1 cellular context compared by ENCODE assay signal in the genomic region with DNA sequence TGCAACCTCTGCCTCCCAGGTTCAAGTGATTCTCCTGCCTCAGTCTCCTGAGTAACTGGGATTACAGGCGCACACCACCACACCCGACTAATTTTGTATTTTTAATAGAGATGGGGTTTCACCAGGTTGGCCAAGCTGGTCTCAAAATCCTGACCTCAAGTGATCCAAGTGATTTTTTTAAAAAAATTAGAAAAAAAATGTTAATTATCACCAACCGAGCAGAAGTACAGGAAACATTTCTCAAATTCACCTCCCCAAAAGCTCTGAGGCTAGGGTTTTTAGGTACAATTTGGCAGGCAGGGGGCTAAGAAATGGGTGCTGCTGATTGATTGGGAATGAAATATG.
TF ChIP-seq lines count a peak whose summit lies in the region.

No MANE protein-coding gene starts in this region.

TF ChIP-seq in HEK293, 187 proteins besides CTCF, POLR2A, EP300 and RAD21 (continued from another document):
- 0 out of 2 replicates have a peak, but pooled peaks have one; percentile 13 for TF ChIP-seq PRDM10 (tag by site-specific recombination; IDR thresholded peaks at IDR 0.05)
- TF ChIP-seq, protein P1, sequence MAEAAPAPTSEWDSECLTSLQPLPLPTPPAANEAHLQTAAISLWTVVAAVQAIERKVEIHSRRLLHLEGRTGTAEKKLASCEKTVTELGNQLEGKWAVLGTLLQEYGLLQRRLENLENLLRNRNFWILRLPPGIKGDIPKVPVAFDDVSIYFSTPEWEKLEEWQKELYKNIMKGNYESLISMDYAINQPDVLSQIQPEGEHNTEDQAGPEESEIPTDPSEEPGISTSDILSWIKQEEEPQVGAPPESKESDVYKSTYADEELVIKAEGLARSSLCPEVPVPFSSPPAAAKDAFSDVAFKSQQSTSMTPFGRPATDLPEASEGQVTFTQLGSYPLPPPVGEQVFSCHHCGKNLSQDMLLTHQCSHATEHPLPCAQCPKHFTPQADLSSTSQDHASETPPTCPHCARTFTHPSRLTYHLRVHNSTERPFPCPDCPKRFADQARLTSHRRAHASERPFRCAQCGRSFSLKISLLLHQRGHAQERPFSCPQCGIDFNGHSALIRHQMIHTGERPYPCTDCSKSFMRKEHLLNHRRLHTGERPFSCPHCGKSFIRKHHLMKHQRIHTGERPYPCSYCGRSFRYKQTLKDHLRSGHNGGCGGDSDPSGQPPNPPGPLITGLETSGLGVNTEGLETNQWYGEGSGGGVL (tag by site-specific recombination; IDR thresholded peaks at IDR 0.05), result no peak
- TF ChIP-seq ZBTB8A (tag by site-specific recombination; IDR thresholded peaks at IDR 0.05), result no peak
- TF ChIP-seq, protein P2, sequence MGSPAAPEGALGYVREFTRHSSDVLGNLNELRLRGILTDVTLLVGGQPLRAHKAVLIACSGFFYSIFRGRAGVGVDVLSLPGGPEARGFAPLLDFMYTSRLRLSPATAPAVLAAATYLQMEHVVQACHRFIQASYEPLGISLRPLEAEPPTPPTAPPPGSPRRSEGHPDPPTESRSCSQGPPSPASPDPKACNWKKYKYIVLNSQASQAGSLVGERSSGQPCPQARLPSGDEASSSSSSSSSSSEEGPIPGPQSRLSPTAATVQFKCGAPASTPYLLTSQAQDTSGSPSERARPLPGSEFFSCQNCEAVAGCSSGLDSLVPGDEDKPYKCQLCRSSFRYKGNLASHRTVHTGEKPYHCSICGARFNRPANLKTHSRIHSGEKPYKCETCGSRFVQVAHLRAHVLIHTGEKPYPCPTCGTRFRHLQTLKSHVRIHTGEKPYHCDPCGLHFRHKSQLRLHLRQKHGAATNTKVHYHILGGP (tag by site-specific recombination; IDR thresholded peaks at IDR 0.05), result no peak
- TF ChIP-seq INSM2 (tag by site-specific recombination; IDR thresholded peaks at IDR 0.05), result no peak
- no peak for TF ChIP-seq ZBTB20 (tag by site-specific recombination; IDR thresholded peaks at IDR 0.05)
- TF ChIP-seq ZNF112 (tag by site-specific recombination; IDR thresholded peaks at IDR 0.05), result no peak
- 0 out of 2 replicates have a peak, but pooled peaks have one; percentile 5 for TF ChIP-seq FEZF1 (tag by site-specific recombination; IDR thresholded peaks at IDR 0.05)
